In genomic region chr20:23419657-23419994, GRCh38 we compare ENCODE assay signal across 1 cellular context.
TF ChIP-seq lines count a peak whose summit lies in the region.

No MANE protein-coding gene starts in this region.

TF ChIP-seq in WTC11, 78 proteins besides CTCF, POLR2A, EP300 and RAD21 (continued from another document):
- TF ChIP-seq ARID4B (CRISPR knock-in tag; IDR thresholded peaks at IDR 0.05; ENCODE audit: borderline replicate concordance): no peak
- TF ChIP-seq ZSCAN18 (CRISPR knock-in tag; IDR thresholded peaks at IDR 0.05): no peak
- TF ChIP-seq FOXP1 (CRISPR knock-in tag; IDR thresholded peaks at IDR 0.05; ENCODE audit: borderline replicate concordance): no peak
- TF ChIP-seq STAT6 (CRISPR knock-in tag; conservative IDR thresholded peaks at IDR 0.05; ENCODE audit: low read depth): no peak
